ENCODE assay signal across 17 cellular contexts in genomic region chr2:8956789-8957188, GRCh38.
"Had no signal": no experiment of that assay in that cellular context is flagged by ENCODE, and none has a peak within 500 bp of the region (broad histone marks: within the 10 kb centered on the region; RNA-seq: fewer than 3 reads in every experiment).

No MANE protein-coding gene starts in this region.

- DNase-seq: activated CD4-positive, alpha-beta T cell treated with anti-CD3 and anti-CD28 coated beads, Interleukin-2, amount 10 ng/mL, durations not matched to agents 7 days and 5 days; activated CD4-positive, CD25-positive, alpha-beta regulatory T cell; activated T-cell treated with anti-CD3 and anti-CD28 coated beads, Interleukin-2, amount 50 U/mL, for 1 hour; aorta; effector CD4-positive, alpha-beta T cell; stimulated activated CD4-positive, alpha-beta T cell treated with anti-CD3 and anti-CD28 coated beads, Interleukin-12 subunit alpha, Interleukin-12 subunit beta, amount 100 ng/mL, for 4 hours; stimulated activated naive CD4-positive, alpha-beta T cell; substantia nigra; T-helper 2 cell; trophoblast cell had no signal

- H3K4me3 Mint-ChIP-seq: activated CD4-positive, alpha-beta T cell treated with anti-CD3 and anti-CD28 coated beads, Interleukin-2, amount 10 ng/mL, durations not matched to agents 7 days and 5 days; activated naive CD8-positive, alpha-beta T cell; memory B cell; natural killer cell treated with Interleukin-12 subunit alpha and Interleukin-12 subunit beta and Interleukin-15 and Interleukin-18, amount 100 ng/mL, for 72 hours had no signal

- FAIRE-seq: bronchial epithelial cell, islet of Langerhans, TTC549 had no signal

- H3K4me1 Mint-ChIP-seq: activated CD4-positive, alpha-beta T cell treated with anti-CD3 and anti-CD28 coated beads, Interleukin-2, amount 10 ng/mL, durations not matched to agents 7 days and 5 days; memory B cell had no signal

- H3K27ac Mint-ChIP-seq: activated CD4-positive, alpha-beta T cell treated with anti-CD3 and anti-CD28 coated beads, Interleukin-2, amount 10 ng/mL, durations not matched to agents 7 days and 5 days; activated naive CD8-positive, alpha-beta T cell; memory B cell; natural killer cell treated with Interleukin-12 subunit alpha and Interleukin-12 subunit beta and Interleukin-15 and Interleukin-18, amount 100 ng/mL, for 72 hours had no signal

- H3K27ac ChIP-seq: coronary artery had no signal

- H3K4me3 ChIP-seq: coronary artery had no signal
